Comparison of ENCODE assay signal across 15 cellular contexts in the genomic region with DNA sequence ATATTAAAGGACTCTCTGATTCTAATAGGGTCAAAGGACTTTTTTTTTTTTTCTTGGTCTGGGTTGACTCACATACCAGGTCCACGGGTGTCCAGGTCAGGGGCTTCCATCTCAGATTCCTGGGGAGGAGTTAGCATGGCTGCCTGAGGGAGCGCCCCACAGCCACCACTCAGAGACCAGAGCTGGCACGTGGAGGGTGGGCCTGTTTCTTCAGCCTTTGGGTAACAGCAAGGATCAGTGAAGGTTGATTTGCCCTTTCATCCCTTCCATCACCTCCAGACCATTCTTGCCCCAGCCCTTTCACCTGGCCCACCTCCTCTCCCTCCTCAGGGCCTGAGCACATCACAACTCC.
"Had no signal": no experiment of that assay in that cellular context is flagged by ENCODE, and none has a peak within 500 bp of the region (broad histone marks: within the 10 kb centered on the region; RNA-seq: fewer than 3 reads in every experiment).

No MANE protein-coding gene starts in this region.

- H3K9me3 Mint-ChIP-seq: activated CD4-positive, alpha-beta T cell treated with anti-CD3 and anti-CD28 coated beads, Interleukin-2, amount 10 ng/mL, durations not matched to agents 24 days and 14 days; activated naive CD4-positive, alpha-beta T cell treated with anti-CD3 and anti-CD28 coated beads, Interleukin-2, amount 50 U/mL, for 72 hours; stimulated activated naive CD8-positive, alpha-beta T cell treated with anti-CD3 and anti-CD28 coated beads, Interleukin-15, Interleukin-2, amounts not matched to agents 100 ng/mL and 50 ng/mL, for 24 hours had no signal

- H3K36me3 Mint-ChIP-seq: activated naive CD4-positive, alpha-beta T cell treated with anti-CD3 and anti-CD28 coated beads, Interleukin-2, amount 50 U/mL, for 72 hours had no signal

- H3K27me3 ChIP-seq: breast epithelium, testis had no signal

- H3K4me3 ChIP-seq: breast epithelium, esophagus squamous epithelium, sigmoid colon, testis had no signal

- H3K36me3 ChIP-seq: breast epithelium, esophagus squamous epithelium, sigmoid colon had no signal

- DNase-seq: activated CD4-positive, alpha-beta T cell treated with anti-CD3 and anti-CD28 coated beads, Interleukin-2, amount 10 ng/mL, durations not matched to agents 24 days and 14 days; activated CD8-positive, alpha-beta memory T cell treated with anti-CD3 and anti-CD28 coated beads for 24 hours; activated effector memory CD4-positive, alpha-beta T cell treated with Interleukin-2 at 50 U/mL for 16 hours; esophagus squamous epithelium; foreskin fibroblast; head of caudate nucleus; occipital lobe; sigmoid colon; stimulated activated CD8-positive, alpha-beta memory T cell treated with anti-CD3 and anti-CD28 coated beads, Interleukin-4, amount 100 ng/mL, for 48 hours; T1000; testis had no signal

- ATAC-seq: activated naive CD4-positive, alpha-beta T cell treated with anti-CD3 and anti-CD28 coated beads, Interleukin-2, amount 50 U/mL, for 72 hours had no signal

- H3K27me3 Mint-ChIP-seq: stimulated activated naive CD8-positive, alpha-beta T cell treated with anti-CD3 and anti-CD28 coated beads, Interleukin-15, Interleukin-2, amounts not matched to agents 100 ng/mL and 50 ng/mL, for 24 hours had no signal

- H3K27ac Mint-ChIP-seq: activated CD4-positive, alpha-beta T cell treated with anti-CD3 and anti-CD28 coated beads, Interleukin-2, amount 10 ng/mL, durations not matched to agents 24 days and 14 days; activated naive CD4-positive, alpha-beta T cell treated with anti-CD3 and anti-CD28 coated beads, Interleukin-2, amount 50 U/mL, for 72 hours; stimulated activated naive CD8-positive, alpha-beta T cell treated with anti-CD3 and anti-CD28 coated beads, Interleukin-15, Interleukin-2, amounts not matched to agents 100 ng/mL and 50 ng/mL, for 24 hours had no signal

- H3K9me3 ChIP-seq: breast epithelium, esophagus squamous epithelium, sigmoid colon, testis had no signal

- H3K27ac ChIP-seq: VCaP had no signal

- H3K4me3 Mint-ChIP-seq: stimulated activated naive CD8-positive, alpha-beta T cell treated with anti-CD3 and anti-CD28 coated beads, Interleukin-15, Interleukin-2, amounts not matched to agents 100 ng/mL and 50 ng/mL, for 24 hours had no signal
